In the genomic region with DNA sequence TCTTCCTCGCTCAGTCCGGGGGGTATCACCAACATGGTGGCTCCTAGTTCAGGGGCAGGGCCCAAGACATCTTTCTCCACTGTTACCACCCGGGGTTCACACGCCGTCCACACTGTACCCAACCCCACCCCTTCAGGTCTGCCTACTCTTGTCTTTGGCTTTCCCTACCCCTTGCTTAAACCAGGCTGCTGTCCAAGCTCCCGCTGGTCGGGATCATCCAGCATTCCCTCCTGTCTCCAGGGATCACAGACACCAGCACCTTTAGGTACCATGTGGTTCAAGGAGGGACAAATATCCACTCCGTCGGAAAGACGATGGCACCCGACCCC, we compare ENCODE assay signal across 6 cellular contexts. TPM values are rescaled to one million over a fixed set of nuclear protein-coding genes. Genes with fewer than 3 reads are reported as not detected.
DNase-seq lines count a peak whose midpoint lies in the region; TF ChIP-seq lines count a peak whose summit lies in the region.

No MANE protein-coding gene starts in this region.

- H3K27ac ChIP-seq in HUES48 (ENCODE audit: low read depth, low read length) (peak overlapping the region; percentile 36), esophagus squamous epithelium (peak overlapping the region; percentile 89 to 95 (median 92)), stomach (peak overlapping the region; percentile 28 to 95 (median 90))

- TF ChIP-seq CTCF in AG09309 (IDR thresholded peaks at IDR 0.05; ENCODE audit: control insufficient read depth, insufficient read depth, low read depth, low read length, missing control alignments) (no peak), esophagus squamous epithelium (IDR thresholded peaks at IDR 0.05) (no peak), stomach (IDR thresholded peaks at IDR 0.05) (peak in 1 of 7 experiments; percentile 10)

- 6 to 17% methylated on average over 8 to 11 of the region's 11 CpGs for WGBS in esophagus squamous epithelium, 2 donors
- 4 to 9% (median 6%) methylated on average over 11 of the region's 11 CpGs for WGBS in stomach, 5 donors

- DNase-seq in AG09309 (ENCODE audit: low read depth), result no peak
- no peak for DNase-seq in esophagus squamous epithelium (lab: John Stamatoyannopoulos, UW)
- DNase-seq in stomach, result no peak
- DNase-seq in HuH-7.5 (ENCODE audit: low spot score), result no peak
- no peak for DNase-seq in activated effector memory CD4-positive, alpha-beta T cell treated with Interleukin-2 at 50 U/mL for 16 hours

- intact Hi-C loops in esophagus squamous epithelium (cut with DNase I) (no loop called here), stomach (cut with DNase I; ENCODE audit: low total_unique reads) (no loop called here)

- no peak for TF ChIP-seq EP300 in stomach (IDR thresholded peaks at IDR 0.05)

- H3K36me3 ChIP-seq in HUES48 (ENCODE audit: control insufficient read depth, insufficient read depth, low read length) (peaks cover 70% of the 10 kb centered on the region), esophagus squamous epithelium (peaks cover 9 to 74% (median 60%) of the 10 kb centered on the region in 3 donors), stomach (peaks cover 58 to 73% (median 72%) of the 10 kb centered on the region in 4 donors)

- H3K4me3 ChIP-seq in AG09309 (ENCODE audit: control insufficient read depth, low read depth, low read length) (peak overlapping the region; percentile 95), HUES48 (ENCODE audit: low read depth, low read length) (peak overlapping the region; percentile 97), esophagus squamous epithelium (peak overlapping the region; percentile 78 to 93 (median 88)), stomach (peak overlapping the region; percentile 69 to 97 (median 82))

- TF ChIP-seq POLR2A in esophagus squamous epithelium (IDR thresholded peaks at IDR 0.05) (no peak), stomach (IDR thresholded peaks at IDR 0.05) (no peak)

- H3K9ac ChIP-seq in HUES48 (ENCODE audit: low read depth, low read length), result peak overlapping the region; percentile 75

- H3K9me3 ChIP-seq in HUES48 (ENCODE audit: control insufficient read depth, insufficient read depth, low read length) (no peaks in the 10 kb centered on the region), esophagus squamous epithelium (no peaks in the 10 kb centered on the region), stomach (no peaks in the 10 kb centered on the region)

- H3K4me1 ChIP-seq in HUES48 (ENCODE audit: control insufficient read depth, insufficient read depth, low read length), result 0 out of 2 replicates have a peak, but pooled peaks cover 4% of the 10 kb centered on the region
- peaks cover 15 to 28% (median 18%) of the 10 kb centered on the region in 3 donors for H3K4me1 ChIP-seq in esophagus squamous epithelium
- peaks cover 19 to 36% (median 27%) of the 10 kb centered on the region in 4 donors for H3K4me1 ChIP-seq in stomach

- H3K27me3 ChIP-seq in HUES48 (ENCODE audit: control insufficient read depth, insufficient read depth, low read length) (no peaks in the 10 kb centered on the region), esophagus squamous epithelium (no peaks in the 10 kb centered on the region), stomach (no peaks in the 10 kb centered on the region)

RNA-seq across cellular contexts. Expression of gene NELFE, which starts 0.4 kb away (rescaled TPM):
- 10 to 100 TPM; 52.6 to 83.9 (median 64.4) TPM for total RNA-seq in esophagus squamous epithelium
- 100 to 1,000 TPM in 1 of 5 donors, 10 to 100 TPM in 3, 1 to 10 TPM in 1; 2.9 to 100 (median 50.1) TPM for total RNA-seq in stomach
- polyA plus RNA-seq in stomach, result 10 to 100 TPM; 52.1 to 75.8 (median 53.5) TPM

RNA-seq across cellular contexts. Expression of gene SKIC2, which starts 0.6 kb away (rescaled TPM):
- 10 to 100 TPM; 24.6 to 32.4 (median 26.8) TPM for total RNA-seq in esophagus squamous epithelium
- total RNA-seq in stomach, result 100 to 1,000 TPM in 3 of 5 donors, 10 to 100 TPM in 2; 22.0 to 478 (median 114) TPM
- 10 to 100 TPM; 74.3 to 88.9 (median 87.1) TPM for polyA plus RNA-seq in stomach

RNA-seq across cellular contexts. Expression of gene CFB, which starts 12.5 kb away (rescaled TPM):
- 10 to 100 TPM; 10.4 to 81.1 (median 22.4) TPM for total RNA-seq in esophagus squamous epithelium
- total RNA-seq in stomach, result 100 to 1,000 TPM in 3 of 5 donors, 10 to 100 TPM in 1, 1 to 10 TPM in 1; 8.4 to 316 (median 185) TPM
- polyA plus RNA-seq in stomach, result 100 to 1,000 TPM in 2 of 3 donors, 10 to 100 TPM in 1; 13.1 to 226 (median 165) TPM

RNA-seq across cellular contexts. Expression of gene DXO, which starts 13.6 kb away (rescaled TPM):
- total RNA-seq in esophagus squamous epithelium (10 to 100 TPM in 1 of 4 donors, 1 to 10 TPM in 3; 7.8 to 13.2 (median 8.8) TPM), stomach (10 to 100 TPM in 3 of 5 donors, 1 to 10 TPM in 2; 4.1 to 65.8 (median 18.3) TPM)
- 10 to 100 TPM; 11.9 to 24.8 (median 19.7) TPM for polyA plus RNA-seq in stomach

RNA-seq across cellular contexts. Expression of gene C4A, which starts 23.5 kb away (rescaled TPM):
- total RNA-seq in esophagus squamous epithelium (10 to 100 TPM in 1 of 4 donors, 1 to 10 TPM in 3; 2.0 to 11.8 (median 5.2) TPM), stomach (100 to 1,000 TPM in 1 of 5 donors, 10 to 100 TPM in 4; 10.8 to 248 (median 32.1) TPM)
- polyA plus RNA-seq in stomach, result 10 to 100 TPM; 42.2 to 92.9 (median 48.1) TPM

Comparison
In these comparisons a context has a peak if more than half of its experiments do, and no peak if none do; other contexts are left out.
1. H3K27ac ChIP-seq: peak in every context shown above with its lines; median percentile 92 in esophagus squamous epithelium; 90 in stomach; 36 in HUES48.